29 cellular contexts compared by ENCODE assay signal in genomic region chr6:135504734-135505133, GRCh38.
"Had no signal": no experiment of that assay in that cellular context is flagged by ENCODE, and none has a peak within 500 bp of the region (broad histone marks: within the 10 kb centered on the region; RNA-seq: fewer than 3 reads in every experiment).

No MANE protein-coding gene starts in this region.

- H3K27me3 ChIP-seq: esophagus squamous epithelium, heart right ventricle, ovary, right lobe of liver, stomach, thyroid gland had no signal

- H3K9me3 Mint-ChIP-seq: effector memory CD8-positive, alpha-beta T cell; immature natural killer cell; memory B cell; mesothelial cell of epicardium; naive thymus-derived CD8-positive, alpha-beta T cell; stimulated activated naive B cell treated with anti-CD40 and anti-IgM and Interleukin-4, amounts not matched to agents 10 μg/mL and 1 μg/mL and 100 μg/mL, for 72 hours; type B pancreatic cell had no signal

- H3K27ac Mint-ChIP-seq: effector memory CD8-positive, alpha-beta T cell; memory B cell; mesothelial cell of epicardium; naive thymus-derived CD8-positive, alpha-beta T cell; stimulated activated naive B cell treated with anti-CD40 and anti-IgM and Interleukin-4, amounts not matched to agents 10 μg/mL and 1 μg/mL and 100 μg/mL, for 72 hours; type B pancreatic cell had no signal

- H3K4me1 ChIP-seq: esophagus squamous epithelium, thyroid gland had no signal

- H3K9me3 ChIP-seq: esophagus squamous epithelium, heart right ventricle, ovary, right lobe of liver, stomach, thyroid gland had no signal

- H3K36me3 Mint-ChIP-seq: immature natural killer cell; memory B cell; mesothelial cell of epicardium; naive thymus-derived CD8-positive, alpha-beta T cell; stimulated activated naive B cell treated with anti-CD40 and anti-IgM and Interleukin-4, amounts not matched to agents 10 μg/mL and 1 μg/mL and 100 μg/mL, for 72 hours; type B pancreatic cell had no signal

- H3K4me3 ChIP-seq: esophagus squamous epithelium, heart right ventricle, lung, ovary, right lobe of liver, stomach, thyroid gland had no signal

- DNase-seq: cortex of kidney; effector memory CD8-positive, alpha-beta T cell; erythroblast; esophagus squamous epithelium; foreskin melanocyte; glutamatergic neuron; heart right ventricle; hypothalamus; immature natural killer cell; islet precursor cell; kidney glomerular epithelial cell; left ventricle myocardium superior; naive thymus-derived CD8-positive, alpha-beta T cell; occipital lobe; ovary; posterior cingulate gyrus; right lobe of liver; small intestine; stimulated activated CD4-positive, alpha-beta T cell treated with anti-CD3 and anti-CD28 coated beads, Interleukin-15, amount 100 ng/mL, for 24 hours; stimulated activated CD4-positive, alpha-beta T cell treated with anti-CD3 and anti-CD28 coated beads, Interleukin-2, amount 100 ng/mL, for 48 hours; stimulated activated naive B cell treated with anti-CD40 and anti-IgM and Interleukin-4, amounts not matched to agents 10 μg/mL and 1 μg/mL and 100 μg/mL, for 72 hours; stomach; thyroid gland had no signal

- FAIRE-seq: endometrium, small intestine, urothelium cell line had no signal

- H3K4me3 Mint-ChIP-seq: effector memory CD8-positive, alpha-beta T cell; immature natural killer cell; memory B cell; mesothelial cell of epicardium; naive thymus-derived CD8-positive, alpha-beta T cell; stimulated activated naive B cell treated with anti-CD40 and anti-IgM and Interleukin-4, amounts not matched to agents 10 μg/mL and 1 μg/mL and 100 μg/mL, for 72 hours; type B pancreatic cell had no signal

- H3K4me1 Mint-ChIP-seq: memory B cell; stimulated activated naive B cell treated with anti-CD40 and anti-IgM and Interleukin-4, amounts not matched to agents 10 μg/mL and 1 μg/mL and 100 μg/mL, for 72 hours had no signal

- ATAC-seq: effector memory CD8-positive, alpha-beta T cell; heart right ventricle; left ventricle myocardium superior; naive thymus-derived CD8-positive, alpha-beta T cell; stimulated activated naive B cell treated with anti-CD40 and anti-IgM and Interleukin-4, amounts not matched to agents 10 μg/mL and 1 μg/mL and 100 μg/mL, for 72 hours had no signal

- H3K27ac ChIP-seq: esophagus squamous epithelium, heart right ventricle, ovary, right lobe of liver, thyroid gland had no signal

- H3K27me3 Mint-ChIP-seq: effector memory CD8-positive, alpha-beta T cell; memory B cell; naive thymus-derived CD8-positive, alpha-beta T cell; stimulated activated naive B cell treated with anti-CD40 and anti-IgM and Interleukin-4, amounts not matched to agents 10 μg/mL and 1 μg/mL and 100 μg/mL, for 72 hours; type B pancreatic cell had no signal

- H3K36me3 ChIP-seq: esophagus squamous epithelium, heart right ventricle, ovary, right lobe of liver, stomach, thyroid gland had no signal
